In the genomic region with DNA sequence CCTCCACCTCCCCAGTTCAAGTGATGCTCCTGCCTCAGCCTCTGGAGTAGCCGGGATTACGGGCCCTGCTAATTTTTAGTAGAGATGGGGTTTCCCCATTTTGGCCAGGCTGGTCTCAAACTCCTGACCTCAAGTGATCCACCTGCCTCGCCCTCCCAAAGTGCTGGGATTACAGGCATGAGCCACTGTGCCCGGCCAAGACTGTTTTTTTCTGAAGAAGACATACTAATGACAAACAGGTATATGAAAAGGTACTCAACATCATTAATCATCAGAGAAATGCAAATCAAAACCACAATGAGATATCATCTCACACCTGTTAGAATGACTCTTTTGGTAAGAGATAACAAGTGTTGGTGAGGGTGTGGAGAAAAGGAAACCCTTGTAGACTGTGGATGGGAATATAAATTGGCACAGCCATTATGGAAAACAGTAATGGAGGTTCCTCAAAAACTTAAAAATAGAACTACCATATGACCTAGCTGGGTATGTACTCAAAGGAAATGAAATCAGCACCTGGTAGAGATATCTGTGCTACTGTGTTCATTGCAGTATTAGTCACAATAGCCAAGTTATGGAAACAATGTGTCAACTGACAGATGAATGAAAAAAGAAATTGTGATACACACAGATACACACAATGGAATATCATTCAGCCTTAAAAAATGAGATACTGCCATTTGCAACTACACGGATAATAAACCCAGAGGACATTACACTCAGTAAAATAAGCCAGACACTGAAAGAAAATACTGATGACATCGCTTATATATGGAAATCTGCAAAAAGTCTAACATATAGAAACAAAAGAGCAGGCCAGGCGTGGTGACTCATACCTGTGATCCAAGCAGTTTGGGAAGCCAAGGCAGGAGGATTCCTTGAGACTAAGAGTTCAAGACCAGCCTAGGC, we compare ENCODE assay signal across 1 cellular context.
TF ChIP-seq lines count a peak whose summit lies in the region.

No MANE protein-coding gene starts in this region.

TF ChIP-seq in GM12878, 131 proteins besides CTCF, POLR2A, EP300 and RAD21 (continued from another document and continues in another):
- TF ChIP-seq, protein P1, sequence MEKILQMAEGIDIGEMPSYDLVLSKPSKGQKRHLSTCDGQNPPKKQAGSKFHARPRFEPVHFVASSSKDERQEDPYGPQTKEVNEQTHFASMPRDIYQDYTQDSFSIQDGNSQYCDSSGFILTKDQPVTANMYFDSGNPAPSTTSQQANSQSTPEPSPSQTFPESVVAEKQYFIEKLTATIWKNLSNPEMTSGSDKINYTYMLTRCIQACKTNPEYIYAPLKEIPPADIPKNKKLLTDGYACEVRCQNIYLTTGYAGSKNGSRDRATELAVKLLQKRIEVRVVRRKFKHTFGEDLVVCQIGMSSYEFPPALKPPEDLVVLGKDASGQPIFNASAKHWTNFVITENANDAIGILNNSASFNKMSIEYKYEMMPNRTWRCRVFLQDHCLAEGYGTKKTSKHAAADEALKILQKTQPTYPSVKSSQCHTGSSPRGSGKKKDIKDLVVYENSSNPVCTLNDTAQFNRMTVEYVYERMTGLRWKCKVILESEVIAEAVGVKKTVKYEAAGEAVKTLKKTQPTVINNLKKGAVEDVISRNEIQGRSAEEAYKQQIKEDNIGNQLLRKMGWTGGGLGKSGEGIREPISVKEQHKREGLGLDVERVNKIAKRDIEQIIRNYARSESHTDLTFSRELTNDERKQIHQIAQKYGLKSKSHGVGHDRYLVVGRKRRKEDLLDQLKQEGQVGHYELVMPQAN (conservative IDR thresholded peaks at IDR 0.05) = no peak
- TF ChIP-seq, protein P2, sequence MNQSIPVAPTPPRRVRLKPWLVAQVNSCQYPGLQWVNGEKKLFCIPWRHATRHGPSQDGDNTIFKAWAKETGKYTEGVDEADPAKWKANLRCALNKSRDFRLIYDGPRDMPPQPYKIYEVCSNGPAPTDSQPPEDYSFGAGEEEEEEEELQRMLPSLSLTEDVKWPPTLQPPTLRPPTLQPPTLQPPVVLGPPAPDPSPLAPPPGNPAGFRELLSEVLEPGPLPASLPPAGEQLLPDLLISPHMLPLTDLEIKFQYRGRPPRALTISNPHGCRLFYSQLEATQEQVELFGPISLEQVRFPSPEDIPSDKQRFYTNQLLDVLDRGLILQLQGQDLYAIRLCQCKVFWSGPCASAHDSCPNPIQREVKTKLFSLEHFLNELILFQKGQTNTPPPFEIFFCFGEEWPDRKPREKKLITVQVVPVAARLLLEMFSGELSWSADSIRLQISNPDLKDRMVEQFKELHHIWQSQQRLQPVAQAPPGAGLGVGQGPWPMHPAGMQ (IDR thresholded peaks at IDR 0.05; ENCODE audit: borderline replicate concordance) = no peak
- no peak for TF ChIP-seq PAX8 (IDR thresholded peaks at IDR 0.05)
- no peak for TF ChIP-seq KLF5 (IDR thresholded peaks at IDR 0.05; ENCODE audit: partially characterized antibody)
- TF ChIP-seq, protein P3, sequence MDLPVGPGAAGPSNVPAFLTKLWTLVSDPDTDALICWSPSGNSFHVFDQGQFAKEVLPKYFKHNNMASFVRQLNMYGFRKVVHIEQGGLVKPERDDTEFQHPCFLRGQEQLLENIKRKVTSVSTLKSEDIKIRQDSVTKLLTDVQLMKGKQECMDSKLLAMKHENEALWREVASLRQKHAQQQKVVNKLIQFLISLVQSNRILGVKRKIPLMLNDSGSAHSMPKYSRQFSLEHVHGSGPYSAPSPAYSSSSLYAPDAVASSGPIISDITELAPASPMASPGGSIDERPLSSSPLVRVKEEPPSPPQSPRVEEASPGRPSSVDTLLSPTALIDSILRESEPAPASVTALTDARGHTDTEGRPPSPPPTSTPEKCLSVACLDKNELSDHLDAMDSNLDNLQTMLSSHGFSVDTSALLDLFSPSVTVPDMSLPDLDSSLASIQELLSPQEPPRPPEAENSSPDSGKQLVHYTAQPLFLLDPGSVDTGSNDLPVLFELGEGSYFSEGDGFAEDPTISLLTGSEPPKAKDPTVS (IDR thresholded peaks at IDR 0.05; ENCODE audit: low read depth, low read length) = no peak
- no peak for TF ChIP-seq MEF2B (IDR thresholded peaks at IDR 0.05; ENCODE audit: partially characterized antibody, poor library complexity, severe bottlenecking)
- TF ChIP-seq POU2F2 (IDR thresholded peaks at IDR 0.05; ENCODE audit: borderline replicate concordance, low read depth, low read length) = peak; percentile 43; the same call in 1 of the 3 replicates
- no peak for TF ChIP-seq SUPT20H (IDR thresholded peaks at IDR 0.05; ENCODE audit: borderline replicate concordance, control insufficient read depth, low read depth, low read length)
- no peak for TF ChIP-seq POLR2AphosphoS2 (IDR thresholded peaks at IDR 0.05; ENCODE audit: low read depth, low read length)
- TF ChIP-seq MEF2A (IDR thresholded peaks at IDR 0.05; ENCODE audit: insufficient read depth, low read depth, low read length) = no peak
- TF ChIP-seq LARP7 (IDR thresholded peaks at IDR 0.05) = no peak
- no peak for TF ChIP-seq SMAD1 (IDR thresholded peaks at IDR 0.05; ENCODE audit: low read depth, partially characterized antibody)
- TF ChIP-seq, protein P4, sequence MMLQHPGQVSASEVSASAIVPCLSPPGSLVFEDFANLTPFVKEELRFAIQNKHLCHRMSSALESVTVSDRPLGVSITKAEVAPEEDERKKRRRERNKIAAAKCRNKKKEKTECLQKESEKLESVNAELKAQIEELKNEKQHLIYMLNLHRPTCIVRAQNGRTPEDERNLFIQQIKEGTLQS (IDR thresholded peaks at IDR 0.05; ENCODE audit: borderline replicate concordance, extremely low read depth, low read depth, low read length) = no peak
- TF ChIP-seq, protein P5, sequence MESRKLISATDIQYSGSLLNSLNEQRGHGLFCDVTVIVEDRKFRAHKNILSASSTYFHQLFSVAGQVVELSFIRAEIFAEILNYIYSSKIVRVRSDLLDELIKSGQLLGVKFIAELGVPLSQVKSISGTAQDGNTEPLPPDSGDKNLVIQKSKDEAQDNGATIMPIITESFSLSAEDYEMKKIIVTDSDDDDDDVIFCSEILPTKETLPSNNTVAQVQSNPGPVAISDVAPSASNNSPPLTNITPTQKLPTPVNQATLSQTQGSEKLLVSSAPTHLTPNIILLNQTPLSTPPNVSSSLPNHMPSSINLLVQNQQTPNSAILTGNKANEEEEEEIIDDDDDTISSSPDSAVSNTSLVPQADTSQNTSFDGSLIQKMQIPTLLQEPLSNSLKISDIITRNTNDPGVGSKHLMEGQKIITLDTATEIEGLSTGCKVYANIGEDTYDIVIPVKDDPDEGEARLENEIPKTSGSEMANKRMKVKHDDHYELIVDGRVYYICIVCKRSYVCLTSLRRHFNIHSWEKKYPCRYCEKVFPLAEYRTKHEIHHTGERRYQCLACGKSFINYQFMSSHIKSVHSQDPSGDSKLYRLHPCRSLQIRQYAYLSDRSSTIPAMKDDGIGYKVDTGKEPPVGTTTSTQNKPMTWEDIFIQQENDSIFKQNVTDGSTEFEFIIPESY (IDR thresholded peaks at IDR 0.05) = no peak
- TF ChIP-seq NFIC (IDR thresholded peaks at IDR 0.05; ENCODE audit: low read depth, low read length) = peak; percentile 49
- no peak for TF ChIP-seq RELA (IDR thresholded peaks at IDR 0.05; ENCODE audit: borderline replicate concordance, partially characterized antibody)
- no peak for TF ChIP-seq JUND (IDR thresholded peaks at IDR 0.05; ENCODE audit: low read depth, low read length)
- TF ChIP-seq SREBF1 (IDR thresholded peaks at IDR 0.05; ENCODE audit: low read length) = no peak
- 0 out of 2 replicates have a peak, but pooled peaks have one; percentile 10 for TF ChIP-seq CREM (IDR thresholded peaks at IDR 0.05; ENCODE audit: low read depth)
- no peak for TF ChIP-seq SPI1 (IDR thresholded peaks at IDR 0.05; ENCODE audit: borderline replicate concordance, insufficient read depth, low read depth, low read length)
- TF ChIP-seq NBN (IDR thresholded peaks at IDR 0.05) = no peak
- TF ChIP-seq, protein P6, sequence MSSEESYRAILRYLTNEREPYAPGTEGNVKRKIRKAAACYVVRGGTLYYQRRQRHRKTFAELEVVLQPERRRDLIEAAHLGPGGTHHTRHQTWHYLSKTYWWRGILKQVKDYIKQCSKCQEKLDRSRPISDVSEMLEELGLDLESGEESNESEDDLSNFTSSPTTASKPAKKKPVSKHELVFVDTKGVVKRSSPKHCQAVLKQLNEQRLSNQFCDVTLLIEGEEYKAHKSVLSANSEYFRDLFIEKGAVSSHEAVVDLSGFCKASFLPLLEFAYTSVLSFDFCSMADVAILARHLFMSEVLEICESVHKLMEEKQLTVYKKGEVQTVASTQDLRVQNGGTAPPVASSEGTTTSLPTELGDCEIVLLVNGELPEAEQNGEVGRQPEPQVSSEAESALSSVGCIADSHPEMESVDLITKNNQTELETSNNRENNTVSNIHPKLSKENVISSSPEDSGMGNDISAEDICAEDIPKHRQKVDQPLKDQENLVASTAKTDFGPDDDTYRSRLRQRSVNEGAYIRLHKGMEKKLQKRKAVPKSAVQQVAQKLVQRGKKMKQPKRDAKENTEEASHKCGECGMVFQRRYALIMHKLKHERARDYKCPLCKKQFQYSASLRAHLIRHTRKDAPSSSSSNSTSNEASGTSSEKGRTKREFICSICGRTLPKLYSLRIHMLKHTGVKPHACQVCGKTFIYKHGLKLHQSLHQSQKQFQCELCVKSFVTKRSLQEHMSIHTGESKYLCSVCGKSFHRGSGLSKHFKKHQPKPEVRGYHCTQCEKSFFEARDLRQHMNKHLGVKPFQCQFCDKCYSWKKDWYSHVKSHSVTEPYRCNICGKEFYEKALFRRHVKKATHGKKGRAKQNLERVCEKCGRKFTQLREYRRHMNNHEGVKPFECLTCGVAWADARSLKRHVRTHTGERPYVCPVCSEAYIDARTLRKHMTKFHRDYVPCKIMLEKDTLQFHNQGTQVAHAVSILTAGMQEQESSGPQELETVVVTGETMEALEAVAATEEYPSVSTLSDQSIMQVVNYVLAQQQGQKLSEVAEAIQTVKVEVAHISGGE (CRISPR knock-in tag; IDR thresholded peaks at IDR 0.05) = no peak
- no peak for TF ChIP-seq PML (IDR thresholded peaks at IDR 0.05; ENCODE audit: low read length)
- TF ChIP-seq EED (IDR thresholded peaks at IDR 0.05; ENCODE audit: low read depth) = no peak
- TF ChIP-seq, protein P7, sequence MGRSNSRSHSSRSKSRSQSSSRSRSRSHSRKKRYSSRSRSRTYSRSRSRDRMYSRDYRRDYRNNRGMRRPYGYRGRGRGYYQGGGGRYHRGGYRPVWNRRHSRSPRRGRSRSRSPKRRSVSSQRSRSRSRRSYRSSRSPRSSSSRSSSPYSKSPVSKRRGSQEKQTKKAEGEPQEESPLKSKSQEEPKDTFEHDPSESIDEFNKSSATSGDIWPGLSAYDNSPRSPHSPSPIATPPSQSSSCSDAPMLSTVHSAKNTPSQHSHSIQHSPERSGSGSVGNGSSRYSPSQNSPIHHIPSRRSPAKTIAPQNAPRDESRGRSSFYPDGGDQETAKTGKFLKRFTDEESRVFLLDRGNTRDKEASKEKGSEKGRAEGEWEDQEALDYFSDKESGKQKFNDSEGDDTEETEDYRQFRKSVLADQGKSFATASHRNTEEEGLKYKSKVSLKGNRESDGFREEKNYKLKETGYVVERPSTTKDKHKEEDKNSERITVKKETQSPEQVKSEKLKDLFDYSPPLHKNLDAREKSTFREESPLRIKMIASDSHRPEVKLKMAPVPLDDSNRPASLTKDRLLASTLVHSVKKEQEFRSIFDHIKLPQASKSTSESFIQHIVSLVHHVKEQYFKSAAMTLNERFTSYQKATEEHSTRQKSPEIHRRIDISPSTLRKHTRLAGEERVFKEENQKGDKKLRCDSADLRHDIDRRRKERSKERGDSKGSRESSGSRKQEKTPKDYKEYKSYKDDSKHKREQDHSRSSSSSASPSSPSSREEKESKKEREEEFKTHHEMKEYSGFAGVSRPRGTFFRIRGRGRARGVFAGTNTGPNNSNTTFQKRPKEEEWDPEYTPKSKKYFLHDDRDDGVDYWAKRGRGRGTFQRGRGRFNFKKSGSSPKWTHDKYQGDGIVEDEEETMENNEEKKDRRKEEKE (IDR thresholded peaks at IDR 0.05) = no peak
- TF ChIP-seq MTA3 (IDR thresholded peaks at IDR 0.05; ENCODE audit: borderline replicate concordance, low read length) = no peak
- no peak for TF ChIP-seq POLR2AphosphoS5 (IDR thresholded peaks at IDR 0.05; ENCODE audit: low read length)
- no peak for TF ChIP-seq FOXK2 (IDR thresholded peaks at IDR 0.05)
- TF ChIP-seq HDAC2 (IDR thresholded peaks at IDR 0.05) = no peak
- no peak for TF ChIP-seq TARDBP (IDR thresholded peaks at IDR 0.05; ENCODE audit: borderline replicate concordance)
- TF ChIP-seq HCFC1 (IDR thresholded peaks at IDR 0.05; ENCODE audit: low read length) = no peak
- no peak for TF ChIP-seq NRF1 (conservative IDR thresholded peaks at IDR 0.05; ENCODE audit: low read depth, low read length)
- TF ChIP-seq NFYA (IDR thresholded peaks at IDR 0.05; ENCODE audit: borderline replicate concordance, low read depth, low read length) = no peak
- TF ChIP-seq CEBPB (IDR thresholded peaks at IDR 0.05; ENCODE audit: borderline replicate concordance in 1 of 2, low read depth in 2 of 2, low read length in 2 of 2) = no peak
- no peak for TF ChIP-seq NR2F1 (conservative IDR thresholded peaks at IDR 0.05)
- TF ChIP-seq CBX3 (IDR thresholded peaks at IDR 0.05; ENCODE audit: borderline replicate concordance, low read depth) = no peak
- TF ChIP-seq TCF3 (IDR thresholded peaks at IDR 0.05; ENCODE audit: borderline replicate concordance, insufficient read depth, low read depth, low read length) = no peak
- TF ChIP-seq ETV6 (conservative IDR thresholded peaks at IDR 0.05 in 1 of 2, IDR thresholded peaks at IDR 0.05 in 1 of 2; ENCODE audit: borderline replicate concordance in 1 of 2, low read depth in 1 of 2) = no peak
- TF ChIP-seq MXI1 (IDR thresholded peaks at IDR 0.05; ENCODE audit: low read depth, low read length) = no peak
- TF ChIP-seq HDAC6 (IDR thresholded peaks at IDR 0.05; ENCODE audit: unreplicated experiment) = no peak
- peak; percentile 63; the same call in 1 of the 2 replicates for TF ChIP-seq HDGF (IDR thresholded peaks at IDR 0.05)
- no peak for TF ChIP-seq BACH1 (IDR thresholded peaks at IDR 0.05; ENCODE audit: borderline replicate concordance)
- TF ChIP-seq, protein P8, sequence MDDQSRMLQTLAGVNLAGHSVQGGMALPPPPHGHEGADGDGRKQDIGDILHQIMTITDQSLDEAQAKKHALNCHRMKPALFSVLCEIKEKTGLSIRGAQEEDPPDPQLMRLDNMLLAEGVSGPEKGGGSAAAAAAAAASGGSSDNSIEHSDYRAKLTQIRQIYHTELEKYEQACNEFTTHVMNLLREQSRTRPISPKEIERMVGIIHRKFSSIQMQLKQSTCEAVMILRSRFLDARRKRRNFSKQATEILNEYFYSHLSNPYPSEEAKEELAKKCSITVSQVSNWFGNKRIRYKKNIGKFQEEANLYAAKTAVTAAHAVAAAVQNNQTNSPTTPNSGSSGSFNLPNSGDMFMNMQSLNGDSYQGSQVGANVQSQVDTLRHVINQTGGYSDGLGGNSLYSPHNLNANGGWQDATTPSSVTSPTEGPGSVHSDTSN (IDR thresholded peaks at IDR 0.05; ENCODE audit: insufficient replicate concordance, low read depth, low read length) = no peak
- TF ChIP-seq TCF7 (IDR thresholded peaks at IDR 0.05; ENCODE audit: borderline replicate concordance) = no peak
- no peak for TF ChIP-seq ZNF24 (IDR thresholded peaks at IDR 0.05)
- no peak for TF ChIP-seq SP1 (IDR thresholded peaks at IDR 0.05; ENCODE audit: low read depth, low read length)
- TF ChIP-seq TCF12 (IDR thresholded peaks at IDR 0.05; ENCODE audit: low read depth, low read length) = no peak
- TF ChIP-seq RB1 (IDR thresholded peaks at IDR 0.05; ENCODE audit: borderline replicate concordance) = no peak
- peak; percentile 61 for TF ChIP-seq ATF7 (IDR thresholded peaks at IDR 0.05; ENCODE audit: low read depth)
- no peak for TF ChIP-seq ZNF217 (IDR thresholded peaks at IDR 0.05)
